1 cellular context compared by ENCODE assay signal in the genomic region with DNA sequence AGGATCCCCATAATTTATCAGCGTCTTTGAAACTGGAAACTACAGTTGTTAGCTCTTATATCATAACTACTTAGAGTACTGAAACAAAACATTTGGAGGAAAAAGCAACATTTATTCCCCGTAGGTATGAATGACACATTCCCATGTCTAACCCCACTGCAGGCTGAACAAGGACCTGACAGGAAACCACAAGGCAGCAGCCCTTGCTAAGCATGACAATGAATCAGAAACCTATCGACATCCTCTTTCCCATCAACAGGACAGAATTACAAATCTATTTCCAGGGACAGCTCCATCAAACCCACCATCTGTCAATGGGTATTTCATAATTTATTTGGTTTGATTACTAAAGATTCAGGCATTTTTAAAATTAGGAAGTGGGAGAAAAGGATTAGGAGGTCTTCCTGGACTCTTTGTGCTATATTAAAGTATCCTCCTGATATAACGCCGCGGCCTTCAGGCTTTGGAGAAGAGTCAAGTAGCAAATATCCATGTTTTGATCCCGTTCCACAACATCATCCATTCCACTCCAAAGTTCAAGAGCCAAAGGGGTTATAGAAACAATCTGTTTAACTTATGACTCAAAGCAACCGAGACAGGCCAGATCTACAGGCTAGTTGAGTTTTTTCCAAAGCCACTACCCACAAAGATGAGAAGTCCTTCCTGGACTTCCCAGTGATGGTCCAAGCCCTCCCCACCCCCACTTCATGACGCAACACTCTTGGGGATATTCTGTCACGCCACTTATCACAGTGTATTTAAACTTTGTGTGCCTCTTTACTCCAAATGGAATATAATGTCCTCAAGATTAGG.
TF ChIP-seq lines count a peak whose summit lies in the region.

No MANE protein-coding gene starts in this region.

TF ChIP-seq in GM23338, 12 proteins besides CTCF, POLR2A, EP300 and RAD21 (continued from another document):
- TF ChIP-seq, protein P1, sequence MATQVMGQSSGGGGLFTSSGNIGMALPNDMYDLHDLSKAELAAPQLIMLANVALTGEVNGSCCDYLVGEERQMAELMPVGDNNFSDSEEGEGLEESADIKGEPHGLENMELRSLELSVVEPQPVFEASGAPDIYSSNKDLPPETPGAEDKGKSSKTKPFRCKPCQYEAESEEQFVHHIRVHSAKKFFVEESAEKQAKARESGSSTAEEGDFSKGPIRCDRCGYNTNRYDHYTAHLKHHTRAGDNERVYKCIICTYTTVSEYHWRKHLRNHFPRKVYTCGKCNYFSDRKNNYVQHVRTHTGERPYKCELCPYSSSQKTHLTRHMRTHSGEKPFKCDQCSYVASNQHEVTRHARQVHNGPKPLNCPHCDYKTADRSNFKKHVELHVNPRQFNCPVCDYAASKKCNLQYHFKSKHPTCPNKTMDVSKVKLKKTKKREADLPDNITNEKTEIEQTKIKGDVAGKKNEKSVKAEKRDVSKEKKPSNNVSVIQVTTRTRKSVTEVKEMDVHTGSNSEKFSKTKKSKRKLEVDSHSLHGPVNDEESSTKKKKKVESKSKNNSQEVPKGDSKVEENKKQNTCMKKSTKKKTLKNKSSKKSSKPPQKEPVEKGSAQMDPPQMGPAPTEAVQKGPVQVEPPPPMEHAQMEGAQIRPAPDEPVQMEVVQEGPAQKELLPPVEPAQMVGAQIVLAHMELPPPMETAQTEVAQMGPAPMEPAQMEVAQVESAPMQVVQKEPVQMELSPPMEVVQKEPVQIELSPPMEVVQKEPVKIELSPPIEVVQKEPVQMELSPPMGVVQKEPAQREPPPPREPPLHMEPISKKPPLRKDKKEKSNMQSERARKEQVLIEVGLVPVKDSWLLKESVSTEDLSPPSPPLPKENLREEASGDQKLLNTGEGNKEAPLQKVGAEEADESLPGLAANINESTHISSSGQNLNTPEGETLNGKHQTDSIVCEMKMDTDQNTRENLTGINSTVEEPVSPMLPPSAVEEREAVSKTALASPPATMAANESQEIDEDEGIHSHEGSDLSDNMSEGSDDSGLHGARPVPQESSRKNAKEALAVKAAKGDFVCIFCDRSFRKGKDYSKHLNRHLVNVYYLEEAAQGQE (IDR thresholded peaks at IDR 0.05; ENCODE audit: unreplicated experiment) = no peak
- TF ChIP-seq ZNF114 (CRISPR knock-in tag; IDR thresholded peaks at IDR 0.05) (no peak), EZH2 (IDR thresholded peaks at IDR 0.05; ENCODE audit: low read depth, unreplicated experiment) (no peak), ZNF331 (CRISPR knock-in tag; IDR thresholded peaks at IDR 0.05; ENCODE audit: low read depth) (no peak)
- TF ChIP-seq, protein P2, sequence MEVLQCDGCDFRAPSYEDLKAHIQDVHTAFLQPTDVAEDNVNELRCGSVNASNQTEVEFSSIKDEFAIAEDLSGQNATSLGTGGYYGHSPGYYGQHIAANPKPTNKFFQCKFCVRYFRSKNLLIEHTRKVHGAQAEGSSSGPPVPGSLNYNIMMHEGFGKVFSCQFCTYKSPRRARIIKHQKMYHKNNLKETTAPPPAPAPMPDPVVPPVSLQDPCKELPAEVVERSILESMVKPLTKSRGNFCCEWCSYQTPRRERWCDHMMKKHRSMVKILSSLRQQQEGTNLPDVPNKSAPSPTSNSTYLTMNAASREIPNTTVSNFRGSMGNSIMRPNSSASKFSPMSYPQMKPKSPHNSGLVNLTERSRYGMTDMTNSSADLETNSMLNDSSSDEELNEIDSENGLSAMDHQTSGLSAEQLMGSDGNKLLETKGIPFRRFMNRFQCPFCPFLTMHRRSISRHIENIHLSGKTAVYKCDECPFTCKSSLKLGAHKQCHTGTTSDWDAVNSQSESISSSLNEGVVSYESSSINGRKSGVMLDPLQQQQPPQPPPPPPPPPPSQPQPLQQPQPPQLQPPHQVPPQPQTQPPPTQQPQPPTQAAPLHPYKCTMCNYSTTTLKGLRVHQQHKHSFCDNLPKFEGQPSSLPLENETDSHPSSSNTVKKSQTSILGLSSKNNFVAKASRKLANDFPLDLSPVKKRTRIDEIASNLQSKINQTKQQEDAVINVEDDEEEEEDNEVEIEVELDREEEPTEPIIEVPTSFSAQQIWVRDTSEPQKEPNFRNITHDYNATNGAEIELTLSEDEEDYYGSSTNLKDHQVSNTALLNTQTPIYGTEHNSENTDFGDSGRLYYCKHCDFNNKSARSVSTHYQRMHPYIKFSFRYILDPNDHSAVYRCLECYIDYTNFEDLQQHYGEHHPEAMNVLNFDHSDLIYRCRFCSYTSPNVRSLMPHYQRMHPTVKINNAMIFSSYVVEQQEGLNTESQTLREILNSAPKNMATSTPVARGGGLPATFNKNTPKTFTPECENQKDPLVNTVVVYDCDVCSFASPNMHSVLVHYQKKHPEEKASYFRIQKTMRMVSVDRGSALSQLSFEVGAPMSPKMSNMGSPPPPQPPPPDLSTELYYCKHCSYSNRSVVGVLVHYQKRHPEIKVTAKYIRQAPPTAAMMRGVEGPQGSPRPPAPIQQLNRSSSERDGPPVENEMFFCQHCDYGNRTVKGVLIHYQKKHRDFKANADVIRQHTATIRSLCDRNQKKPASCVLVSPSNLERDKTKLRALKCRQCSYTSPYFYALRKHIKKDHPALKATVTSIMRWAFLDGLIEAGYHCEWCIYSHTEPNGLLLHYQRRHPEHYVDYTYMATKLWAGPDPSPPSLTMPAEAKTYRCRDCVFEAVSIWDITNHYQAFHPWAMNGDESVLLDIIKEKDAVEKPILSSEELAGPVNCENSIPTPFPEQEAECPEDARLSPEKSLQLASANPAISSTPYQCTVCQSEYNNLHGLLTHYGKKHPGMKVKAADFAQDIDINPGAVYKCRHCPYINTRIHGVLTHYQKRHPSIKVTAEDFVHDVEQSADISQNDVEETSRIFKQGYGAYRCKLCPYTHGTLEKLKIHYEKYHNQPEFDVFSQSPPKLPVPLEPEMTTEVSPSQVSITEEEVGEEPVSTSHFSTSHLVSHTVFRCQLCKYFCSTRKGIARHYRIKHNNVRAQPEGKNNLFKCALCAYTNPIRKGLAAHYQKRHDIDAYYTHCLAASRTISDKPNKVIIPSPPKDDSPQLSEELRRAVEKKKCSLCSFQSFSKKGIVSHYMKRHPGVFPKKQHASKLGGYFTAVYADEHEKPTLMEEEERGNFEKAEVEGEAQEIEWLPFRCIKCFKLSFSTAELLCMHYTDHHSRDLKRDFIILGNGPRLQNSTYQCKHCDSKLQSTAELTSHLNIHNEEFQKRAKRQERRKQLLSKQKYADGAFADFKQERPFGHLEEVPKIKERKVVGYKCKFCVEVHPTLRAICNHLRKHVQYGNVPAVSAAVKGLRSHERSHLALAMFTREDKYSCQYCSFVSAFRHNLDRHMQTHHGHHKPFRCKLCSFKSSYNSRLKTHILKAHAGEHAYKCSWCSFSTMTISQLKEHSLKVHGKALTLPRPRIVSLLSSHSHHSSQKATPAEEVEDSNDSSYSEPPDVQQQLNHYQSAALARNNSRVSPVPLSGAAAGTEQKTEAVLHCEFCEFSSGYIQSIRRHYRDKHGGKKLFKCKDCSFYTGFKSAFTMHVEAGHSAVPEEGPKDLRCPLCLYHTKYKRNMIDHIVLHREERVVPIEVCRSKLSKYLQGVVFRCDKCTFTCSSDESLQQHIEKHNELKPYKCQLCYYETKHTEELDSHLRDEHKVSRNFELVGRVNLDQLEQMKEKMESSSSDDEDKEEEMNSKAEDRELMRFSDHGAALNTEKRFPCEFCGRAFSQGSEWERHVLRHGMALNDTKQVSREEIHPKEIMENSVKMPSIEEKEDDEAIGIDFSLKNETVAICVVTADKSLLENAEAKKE (CRISPR knock-in tag; IDR thresholded peaks at IDR 0.05) = no peak
- TF ChIP-seq, protein P3, sequence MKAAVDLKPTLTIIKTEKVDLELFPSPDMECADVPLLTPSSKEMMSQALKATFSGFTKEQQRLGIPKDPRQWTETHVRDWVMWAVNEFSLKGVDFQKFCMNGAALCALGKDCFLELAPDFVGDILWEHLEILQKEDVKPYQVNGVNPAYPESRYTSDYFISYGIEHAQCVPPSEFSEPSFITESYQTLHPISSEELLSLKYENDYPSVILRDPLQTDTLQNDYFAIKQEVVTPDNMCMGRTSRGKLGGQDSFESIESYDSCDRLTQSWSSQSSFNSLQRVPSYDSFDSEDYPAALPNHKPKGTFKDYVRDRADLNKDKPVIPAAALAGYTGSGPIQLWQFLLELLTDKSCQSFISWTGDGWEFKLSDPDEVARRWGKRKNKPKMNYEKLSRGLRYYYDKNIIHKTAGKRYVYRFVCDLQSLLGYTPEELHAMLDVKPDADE (IDR thresholded peaks at IDR 0.05) = no peak
